8 cellular contexts compared by ENCODE assay signal in genomic region chr9:41653565-41654340, GRCh38.
DNase-seq lines count a peak whose midpoint lies in the region; ATAC-seq and TF ChIP-seq lines count a peak whose summit lies in the region.
"Not testable (repeated sequence)": the region's sequence is repeated elsewhere in the genome, so short reads cannot be mapped to it uniquely, and the experiment has no call there.

No MANE protein-coding gene starts in this region.

- CTCF ChIA-PET in activated naive CD4-positive, alpha-beta T cell treated with anti-CD3 and anti-CD28 coated beads, Interleukin-2, amount 10 ng/mL, durations not matched to agents 7 days and 5 days (lab: Charles Lee) = not testable (repeated sequence)

- not testable (repeated sequence) for H3K36me3 ChIP-seq in brain microvascular endothelial cell (replicated peaks); gastroesophageal sphincter

- not testable (repeated sequence) for H3K4me3 ChIP-seq in brain microvascular endothelial cell (ENCODE audit: low read depth, low read length)
- peak overlapping the region; percentile 37 to 40 for H3K4me3 ChIP-seq in gastroesophageal sphincter

- in situ Hi-C loops in brain microvascular endothelial cell (cut with HindIII; ENCODE audit: low pct_ligation_motif_present, low sequenced_read_pairs) = not testable (repeated sequence)

- 0 to 6% methylated on average over 2 to 7 of the region's 21 CpGs for WGBS in gastroesophageal sphincter (ENCODE audit: low coverage in 1 of 2), 2 donors

- not testable (repeated sequence) for H3K9me3 ChIP-seq in gastroesophageal sphincter

- H3K4me1 Mint-ChIP-seq in CD14-positive monocyte = peaks cover 14% of the 10 kb centered on the region
- not testable (repeated sequence) for H3K4me1 Mint-ChIP-seq in T-helper 2 cell treated with Interferon-gamma antibody and Interleukin-4, amounts not matched to agents 5 μg/mL and 100 μg/mL, for 36 hours (ENCODE audit: low read depth)
- H3K4me1 Mint-ChIP-seq in activated naive CD4-positive, alpha-beta T cell treated with anti-CD3 and anti-CD28 coated beads, Interleukin-2, amount 10 ng/mL, durations not matched to agents 7 days and 5 days = peaks cover 15% of the 10 kb centered on the region
- peaks cover 14% of the 10 kb centered on the region for H3K4me1 Mint-ChIP-seq in neural crest cell
- peaks cover 21% of the 10 kb centered on the region for H3K4me1 Mint-ChIP-seq in stimulated activated naive CD8-positive, alpha-beta T cell treated with anti-CD3 and anti-CD28 coated beads, Interleukin-15, amount 100 ng/mL, for 72 hours

- ATAC-seq in gastroesophageal sphincter; stimulated activated naive CD8-positive, alpha-beta T cell treated with anti-CD3 and anti-CD28 coated beads, Interleukin-15, amount 100 ng/mL, for 72 hours: not testable (repeated sequence)

- H3K27ac Mint-ChIP-seq in CD14-positive monocyte = peak overlapping the region in 1 of 7 donors; percentile 6
- H3K27ac Mint-ChIP-seq in T-helper 2 cell treated with Interferon-gamma antibody and Interleukin-4, amounts not matched to agents 5 μg/mL and 100 μg/mL, for 36 hours; activated naive CD4-positive, alpha-beta T cell treated with anti-CD3 and anti-CD28 coated beads, Interleukin-2, amount 10 ng/mL, durations not matched to agents 7 days and 5 days; neural crest cell (ENCODE audit: unreplicated experiment): not testable (repeated sequence)
- H3K27ac Mint-ChIP-seq in stimulated activated naive CD8-positive, alpha-beta T cell treated with anti-CD3 and anti-CD28 coated beads, Interleukin-15, amount 100 ng/mL, for 72 hours = peak overlapping the region in 1 of 2 donors; percentile 28

- TF ChIP-seq EP300 in gastroesophageal sphincter (IDR thresholded peaks at IDR 0.05) = not testable (repeated sequence)

- intact Hi-C loops in CD14-positive monocyte (cut with micrococcal nuclease) = not testable (repeated sequence)

- TF ChIP-seq CTCF in CD14-positive monocyte (IDR thresholded peaks at IDR 0.05); brain microvascular endothelial cell (IDR thresholded peaks at IDR 0.05; ENCODE audit: low read depth, low read length, missing control alignments); gastroesophageal sphincter (IDR thresholded peaks at IDR 0.05); neural crest cell (conservative IDR thresholded peaks at IDR 0.05): not testable (repeated sequence)

- H3K27me3 Mint-ChIP-seq in CD14-positive monocyte (ENCODE audit: low read depth in 3 of 3) = peaks cover 11 to 23% (median 23%) of the 10 kb centered on the region in 3 donors
- not testable (repeated sequence) for H3K27me3 Mint-ChIP-seq in T-helper 2 cell treated with Interferon-gamma antibody and Interleukin-4, amounts not matched to agents 5 μg/mL and 100 μg/mL, for 36 hours (ENCODE audit: low read depth); neural crest cell (ENCODE audit: low read depth)
- H3K27me3 Mint-ChIP-seq in activated naive CD4-positive, alpha-beta T cell treated with anti-CD3 and anti-CD28 coated beads, Interleukin-2, amount 10 ng/mL, durations not matched to agents 7 days and 5 days = peaks cover 18% of the 10 kb centered on the region
- H3K27me3 Mint-ChIP-seq in stimulated activated naive CD8-positive, alpha-beta T cell treated with anti-CD3 and anti-CD28 coated beads, Interleukin-15, amount 100 ng/mL, for 72 hours = peaks cover 13% of the 10 kb centered on the region

- H3K4me3 Mint-ChIP-seq in CD14-positive monocyte (peak overlapping the region; percentile 21 to 79), neural crest cell (peak overlapping the region; percentile 6)
- H3K4me3 Mint-ChIP-seq in T-helper 2 cell treated with Interferon-gamma antibody and Interleukin-4, amounts not matched to agents 5 μg/mL and 100 μg/mL, for 36 hours = peak overlapping the region; percentile 58
- H3K4me3 Mint-ChIP-seq in activated naive CD4-positive, alpha-beta T cell treated with anti-CD3 and anti-CD28 coated beads, Interleukin-2, amount 10 ng/mL, durations not matched to agents 7 days and 5 days = peak overlapping the region; percentile 40
- peak overlapping the region; percentile 37 to 81 for H3K4me3 Mint-ChIP-seq in stimulated activated naive CD8-positive, alpha-beta T cell treated with anti-CD3 and anti-CD28 coated beads, Interleukin-15, amount 100 ng/mL, for 72 hours

- not testable (repeated sequence) for H3K36me3 Mint-ChIP-seq in CD14-positive monocyte; T-helper 2 cell treated with Interferon-gamma antibody and Interleukin-4, amounts not matched to agents 5 μg/mL and 100 μg/mL, for 36 hours (ENCODE audit: low read depth); activated naive CD4-positive, alpha-beta T cell treated with anti-CD3 and anti-CD28 coated beads, Interleukin-2, amount 10 ng/mL, durations not matched to agents 7 days and 5 days; neural crest cell (ENCODE audit: low read depth)

- not testable (repeated sequence) for TF ChIP-seq POLR2A in gastroesophageal sphincter (IDR thresholded peaks at IDR 0.05)

- H3K27ac ChIP-seq in brain microvascular endothelial cell = not testable (repeated sequence)
- peak overlapping the region; percentile 64 to 82 (median 80) for H3K27ac ChIP-seq in gastroesophageal sphincter

- H3K4me1 ChIP-seq in gastroesophageal sphincter = not testable (repeated sequence)

- DNase-seq in CD14-positive monocyte (ENCODE audit: low spot score); T-helper 2 cell treated with Interferon-gamma antibody and Interleukin-4, amounts not matched to agents 5 μg/mL and 100 μg/mL, for 36 hours (ENCODE audit: low spot score); activated naive CD4-positive, alpha-beta T cell treated with anti-CD3 and anti-CD28 coated beads, Interleukin-2, amount 10 ng/mL, durations not matched to agents 7 days and 5 days; neural crest cell (ENCODE audit: low read depth, low spot score); stimulated activated naive CD8-positive, alpha-beta T cell treated with anti-CD3 and anti-CD28 coated beads, Interleukin-15, amount 100 ng/mL, for 72 hours: not testable (repeated sequence)
- DNase-seq in brain microvascular endothelial cell (peak; percentile 25), left kidney (ENCODE audit: low read depth, low spot score) (peak; percentile 51)

- not testable (repeated sequence) for H3K9me3 Mint-ChIP-seq in CD14-positive monocyte; T-helper 2 cell treated with Interferon-gamma antibody and Interleukin-4, amounts not matched to agents 5 μg/mL and 100 μg/mL, for 36 hours; activated naive CD4-positive, alpha-beta T cell treated with anti-CD3 and anti-CD28 coated beads, Interleukin-2, amount 10 ng/mL, durations not matched to agents 7 days and 5 days; neural crest cell; stimulated activated naive CD8-positive, alpha-beta T cell treated with anti-CD3 and anti-CD28 coated beads, Interleukin-15, amount 100 ng/mL, for 72 hours

- H3K27me3 ChIP-seq in brain microvascular endothelial cell (replicated peaks); gastroesophageal sphincter: not testable (repeated sequence)

Comparison
In these comparisons a context has a peak if more than half of its experiments do, and no peak if none do; other contexts are left out.
1. H3K4me3 Mint-ChIP-seq: peak in every context shown above with its lines; median percentile 59 in stimulated activated naive CD8-positive, alpha-beta T cell treated with anti-CD3 and anti-CD28 coated beads, Interleukin-15, amount 100 ng/mL, for 72 hours; 58 in T-helper 2 cell treated with Interferon-gamma antibody and Interleukin-4, amounts not matched to agents 5 μg/mL and 100 μg/mL, for 36 hours; 50 in CD14-positive monocyte; 40 in activated naive CD4-positive, alpha-beta T cell treated with anti-CD3 and anti-CD28 coated beads, Interleukin-2, amount 10 ng/mL, durations not matched to agents 7 days and 5 days; 6 in neural crest cell.